ENCODE assay signal across 11 cellular contexts in genomic region chr2:218734190-218734975, GRCh38. TPM values are rescaled to one million over a fixed set of nuclear protein-coding genes. Genes with fewer than 3 reads are reported as not detected.
DNase-seq lines count a peak whose midpoint lies in the region; ATAC-seq and TF ChIP-seq lines count a peak whose summit lies in the region.
"Had no signal": no experiment of that assay in that cellular context is flagged by ENCODE, and none has a peak within 500 bp of the region (broad histone marks: within the 10 kb centered on the region; RNA-seq: fewer than 3 reads in every experiment).

No MANE protein-coding gene starts in this region.

- ATAC-seq in activated T-cell treated with anti-CD3 and anti-CD28 coated beads, Interleukin-2, amount 50 U/mL, for 72 hours (replicated peaks in 1 of 2), result no peak
- no peak for ATAC-seq in activated T-cell treated with anti-CD3 and anti-CD28 coated beads, Interleukin-2, amount 50 U/mL, for 4 hours
- peak; percentile 43 for ATAC-seq in activated T-helper 17 cell treated with anti-CD3 and anti-CD28 coated beads, Interleukin-2, amount 50 U/mL, for 72 hours (replicated peaks)
- ATAC-seq in left lung, result no peak
- ATAC-seq in HG02870 (IDR thresholded peaks at IDR 0.05; ENCODE audit: unreplicated experiment), result no peak
- no peak for ATAC-seq in GM18519 (IDR thresholded peaks at IDR 0.05; ENCODE audit: low FRiP score, unreplicated experiment)

- peaks cover 0 to 21% of the 10 kb centered on the region in 2 donors for H3K36me3 ChIP-seq in left lung
- H3K36me3 ChIP-seq: uterus had no signal

- H3K9me3 Mint-ChIP-seq in activated T-cell treated with anti-CD3 and anti-CD28 coated beads, Interleukin-2, amount 50 U/mL, for 72 hours, result peaks cover 0 to 5% of the 10 kb centered on the region in 2 donors
- H3K9me3 Mint-ChIP-seq in activated T-cell treated with anti-CD3 and anti-CD28 coated beads, Interleukin-2, amount 50 U/mL, for 4 hours, result no peaks in the 10 kb centered on the region
- no peaks in the 10 kb centered on the region for H3K9me3 Mint-ChIP-seq in activated T-helper 17 cell treated with anti-CD3 and anti-CD28 coated beads, Interleukin-2, amount 50 U/mL, for 72 hours

- peak overlapping the region in 1 of 2 donors; percentile 30 for H3K4me3 Mint-ChIP-seq in activated T-cell treated with anti-CD3 and anti-CD28 coated beads, Interleukin-2, amount 50 U/mL, for 72 hours
- H3K4me3 Mint-ChIP-seq in activated T-cell treated with anti-CD3 and anti-CD28 coated beads, Interleukin-2, amount 50 U/mL, for 4 hours, result no peak overlapping the region
- peak overlapping the region; percentile 43 for H3K4me3 Mint-ChIP-seq in activated T-helper 17 cell treated with anti-CD3 and anti-CD28 coated beads, Interleukin-2, amount 50 U/mL, for 72 hours

- no peak overlapping the region for H3K4me3 ChIP-seq in left lung
- H3K4me3 ChIP-seq: MG63, pancreas, uterus had no signal

- intact Hi-C loops in left lung (cut with DNase I), result no loop called here

- no peaks in the 10 kb centered on the region for H3K9me3 ChIP-seq in left lung
- H3K9me3 ChIP-seq: MG63, pancreas, uterus had no signal

- H3K27ac ChIP-seq in left lung (peak overlapping the region; percentile 88 to 90), temporal lobe (ENCODE audit: low read depth, low read length) (peak overlapping the region; percentile 44)
- H3K27ac ChIP-seq: uterus had no signal

- no peaks in the 10 kb centered on the region for H3K27me3 Mint-ChIP-seq in activated T-cell treated with anti-CD3 and anti-CD28 coated beads, Interleukin-2, amount 50 U/mL, for 72 hours (ENCODE audit: low read depth)
- H3K27me3 Mint-ChIP-seq in activated T-cell treated with anti-CD3 and anti-CD28 coated beads, Interleukin-2, amount 50 U/mL, for 4 hours (ENCODE audit: low read depth), result no peaks in the 10 kb centered on the region
- H3K27me3 Mint-ChIP-seq in activated T-helper 17 cell treated with anti-CD3 and anti-CD28 coated beads, Interleukin-2, amount 50 U/mL, for 72 hours, result no peaks in the 10 kb centered on the region

- no peak for DNase-seq in activated T-cell treated with anti-CD3 and anti-CD28 coated beads, Interleukin-2, amount 50 U/mL, for 72 hours
- no peak for DNase-seq in activated T-cell treated with anti-CD3 and anti-CD28 coated beads, Interleukin-2, amount 50 U/mL, for 4 hours
- DNase-seq in left lung (no peak), NCI-H1930 (lab: John Stamatoyannopoulos, UW) (no peak)
- DNase-seq: uterus had no signal

- peak overlapping the region; percentile 83 for H3K27ac Mint-ChIP-seq in activated T-cell treated with anti-CD3 and anti-CD28 coated beads, Interleukin-2, amount 50 U/mL, for 72 hours
- H3K27ac Mint-ChIP-seq in activated T-helper 17 cell treated with anti-CD3 and anti-CD28 coated beads, Interleukin-2, amount 50 U/mL, for 72 hours, result peak overlapping the region; percentile 87

- H3K4me1 ChIP-seq in left lung, result peaks cover 18 to 59% of the 10 kb centered on the region in 2 donors
- H3K4me1 ChIP-seq: pancreas had no signal

- no peak for TF ChIP-seq CTCF in left lung (IDR thresholded peaks at IDR 0.05)

- peaks cover 31% of the 10 kb centered on the region for H3K4me1 Mint-ChIP-seq in activated T-cell treated with anti-CD3 and anti-CD28 coated beads, Interleukin-2, amount 50 U/mL, for 72 hours (ENCODE audit: low read depth)
- peaks cover 19% of the 10 kb centered on the region for H3K4me1 Mint-ChIP-seq in activated T-cell treated with anti-CD3 and anti-CD28 coated beads, Interleukin-2, amount 50 U/mL, for 4 hours (ENCODE audit: low read depth)
- H3K4me1 Mint-ChIP-seq in activated T-helper 17 cell treated with anti-CD3 and anti-CD28 coated beads, Interleukin-2, amount 50 U/mL, for 72 hours, result peaks cover 33% of the 10 kb centered on the region

- no peaks in the 10 kb centered on the region for H3K27me3 ChIP-seq in left lung
- H3K27me3 ChIP-seq: MG63, pancreas, uterus had no signal

- peaks cover 12 to 17% of the 10 kb centered on the region in 2 donors for H3K36me3 Mint-ChIP-seq in activated T-cell treated with anti-CD3 and anti-CD28 coated beads, Interleukin-2, amount 50 U/mL, for 72 hours (ENCODE audit: insufficient read depth in 2 of 2)
- H3K36me3 Mint-ChIP-seq in activated T-cell treated with anti-CD3 and anti-CD28 coated beads, Interleukin-2, amount 50 U/mL, for 4 hours (ENCODE audit: insufficient read depth), result peaks cover 41% of the 10 kb centered on the region
- H3K36me3 Mint-ChIP-seq in activated T-helper 17 cell treated with anti-CD3 and anti-CD28 coated beads, Interleukin-2, amount 50 U/mL, for 72 hours (ENCODE audit: low read depth), result peaks cover 76% of the 10 kb centered on the region

RNA-seq across cellular contexts. Expression of gene TTLL4, which starts 23.7 kb away (rescaled TPM):
- 10 to 100 TPM; 30.9 to 34.4 TPM for total RNA-seq in activated T-cell treated with anti-CD3 and anti-CD28 coated beads, Interleukin-2, amount 50 U/mL, for 72 hours
- 10 to 100 TPM; 44.2 to 53.0 (median 52.5) TPM for total RNA-seq in activated T-cell treated with anti-CD3 and anti-CD28 coated beads, Interleukin-2, amount 50 U/mL, for 4 hours
- total RNA-seq in activated T-helper 17 cell treated with anti-CD3 and anti-CD28 coated beads, Interleukin-2, amount 50 U/mL, for 72 hours, result 10 to 100 TPM; 34.1 to 42.6 TPM
- 10 to 100 TPM; 26.0 to 38.4 TPM for total RNA-seq in left lung
- total RNA-seq in temporal lobe, result 9.6 TPM

RNA-seq across cellular contexts. Expression of gene CYP27A1, which starts 47.6 kb away (rescaled TPM):
- under 1 TPM; 0.30 to 0.31 TPM for total RNA-seq in activated T-cell treated with anti-CD3 and anti-CD28 coated beads, Interleukin-2, amount 50 U/mL, for 72 hours
- total RNA-seq in activated T-cell treated with anti-CD3 and anti-CD28 coated beads, Interleukin-2, amount 50 U/mL, for 4 hours, result under 1 TPM; 0.14 to 0.26 (median 0.15) TPM
- total RNA-seq in activated T-helper 17 cell treated with anti-CD3 and anti-CD28 coated beads, Interleukin-2, amount 50 U/mL, for 72 hours, result under 1 TPM in 1 of 2 donors, not detected in 1; 0.66 TPM
- total RNA-seq in left lung (10 to 100 TPM; 77.9 to 95.9 TPM), temporal lobe (4.4 TPM)

Comparison
In these comparisons a context has a peak if more than half of its experiments do, and no peak if none do; other contexts are left out.
1. RNA of gene CYP27A1, which starts 47.6 kb away (total RNA-seq): 77.9 to 95.9 TPM in left lung; 4.4 TPM in temporal lobe (single experiment), 0.66 TPM in activated T-helper 17 cell treated with anti-CD3 and anti-CD28 coated beads, Interleukin-2, amount 50 U/mL, for 72 hours, 0.30 to 0.31 TPM in activated T-cell treated with anti-CD3 and anti-CD28 coated beads, Interleukin-2, amount 50 U/mL, for 72 hours and 0.14 to 0.26 TPM in activated T-cell treated with anti-CD3 and anti-CD28 coated beads, Interleukin-2, amount 50 U/mL, for 4 hours; every median in the first group is over 10 times any median in the second.